ENCODE assay signal across 37 cellular contexts in genomic region chr7:121053219-121053618, GRCh38.
DNase-seq lines count a peak whose midpoint lies in the region; ATAC-seq, FAIRE-seq and TF ChIP-seq lines count a peak whose summit lies in the region.
"Had no signal": no experiment of that assay in that cellular context is flagged by ENCODE, and none has a peak within 500 bp of the region (broad histone marks: within the 10 kb centered on the region; RNA-seq: fewer than 3 reads in every experiment).

No MANE protein-coding gene starts in this region.

- H3K4me3 ChIP-seq in K562 = no peak overlapping the region
- no peak overlapping the region for H3K4me3 ChIP-seq in psoas muscle
- H3K4me3 ChIP-seq in gastrocnemius medialis = no peak overlapping the region
- H3K4me3 ChIP-seq: A549; BLaER1; BLaER1 treated with 17β-estradiol and CSF1 and Interleukin-3, amounts not matched to agents 10 nM and 100 nM had no signal

- intact Hi-C loops in K562 (cut with micrococcal nuclease) = no loop called here
- intact Hi-C loops in psoas muscle (cut with DNase I) = no loop called here
- intact Hi-C loops in gastrocnemius medialis (cut with DNase I; ENCODE audit: low total_unique reads) = loop anchor here (5.0 kb wide), 1 partner anchor 41 kb away; no protein-coding TSS in a partner anchor

- H3K36me3 ChIP-seq in K562 (ENCODE audit: control insufficient read depth, insufficient read depth, low read length) = peaks cover 85% of the 10 kb centered on the region
- H3K36me3 ChIP-seq in psoas muscle (ENCODE audit: insufficient read depth in 1 of 2, low read depth in 1 of 2) = no peaks in the 10 kb centered on the region
- H3K36me3 ChIP-seq in gastrocnemius medialis = no peaks in the 10 kb centered on the region
- H3K36me3 ChIP-seq: BE2C; BLaER1; BLaER1 treated with 17β-estradiol and CSF1 and Interleukin-3, amounts not matched to agents 10 nM and 100 nM had no signal

- BruUV-seq in K562 (replicated peaks; lab: Mats Ljungman, UMichigan) = no TSS peak

- H3K4me1 Mint-ChIP-seq in nephron progenitor cell = no peaks in the 10 kb centered on the region
- H3K4me1 Mint-ChIP-seq: B cell; CD4-positive, alpha-beta memory T cell; CD4-positive, CD25-positive, alpha-beta regulatory T cell; CD8-positive, alpha-beta memory T cell had no signal

- POLR2A ChIA-PET in K562 (lab: Yijun Ruan, JAX) = interaction anchor here (0.8 to 2.2 kb wide), 8 partner anchors 9 to 103 kb away, joined by 4 to 14 read pairs (median 5); partner anchors contain the start of gene ING3

- H3K79me2 ChIP-seq in K562 (ENCODE audit: control insufficient read depth, insufficient read depth, low read length) = peaks cover 84% of the 10 kb centered on the region

- WGBS in K562 (ENCODE audit: insufficient coverage, low coverage, missing lambda C conversion rate) = 83% methylated on average over 1 of the region's 1 CpG
- 28 to 42% (median 42%) methylated on average over 1 of the region's 1 CpG for WGBS in psoas muscle, 3 donors

- in situ Hi-C loops in K562 (cut with MboI) (no loop called here), gastrocnemius medialis (cut with MboI; ENCODE audit: low sequenced_read_pairs in 4 of 4) (no loop called here)

- ATAC-seq in K562 (no peak), psoas muscle (peak; percentile 40 to 54 (median 46)), gastrocnemius medialis (peak; percentile 71 to 89), GM18511 (IDR thresholded peaks at IDR 0.05; ENCODE audit: unreplicated experiment) (no peak)
- ATAC-seq: A549; CD8-positive, alpha-beta T cell had no signal

- H3K36me3 Mint-ChIP-seq in nephron progenitor cell (ENCODE audit: low read depth) = no peaks in the 10 kb centered on the region
- H3K36me3 Mint-ChIP-seq: CD4-positive, alpha-beta memory T cell; CD4-positive, CD25-positive, alpha-beta regulatory T cell; CD8-positive, alpha-beta memory T cell; CD8-positive, alpha-beta T cell had no signal

- no peak for FAIRE-seq in K562 (lab: Jason Lieb, UNC)
- FAIRE-seq: A204.1, A549, D721Med had no signal

- H3K27me3 ChIP-seq in K562 (ENCODE audit: control insufficient read depth in 2 of 2, insufficient read depth in 2 of 2, low read length in 2 of 2) = no peaks in the 10 kb centered on the region
- no peaks in the 10 kb centered on the region for H3K27me3 ChIP-seq in psoas muscle (ENCODE audit: insufficient read depth in 3 of 3, low read length in 2 of 3)
- no peaks in the 10 kb centered on the region for H3K27me3 ChIP-seq in gastrocnemius medialis
- H3K27me3 ChIP-seq: BE2C; BLaER1; BLaER1 treated with 17β-estradiol and CSF1 and Interleukin-3, amounts not matched to agents 10 nM and 100 nM had no signal

- TF ChIP-seq POLR2A in K562 (conservative IDR thresholded peaks at IDR 0.05) (no peak), gastrocnemius medialis (IDR thresholded peaks at IDR 0.05) (no peak)

- H3K4me1 ChIP-seq in K562 (replicated peaks in 1 of 2; ENCODE audit: control insufficient read depth in 2 of 2, insufficient read depth in 2 of 2, low read length in 2 of 2) = peaks cover 18 to 30% of the 10 kb centered on the region in 2 experiments; a peak in 4 of 5 replicates
- peaks cover 24% of the 10 kb centered on the region for H3K4me1 ChIP-seq in psoas muscle
- H3K4me1 ChIP-seq in gastrocnemius medialis = peaks cover 68 to 84% of the 10 kb centered on the region in 2 donors
- H3K4me1 ChIP-seq: A549; BE2C; BLaER1; BLaER1 treated with 17β-estradiol and CSF1 and Interleukin-3, amounts not matched to agents 10 nM and 100 nM had no signal

- TF ChIP-seq EP300 in K562 (IDR thresholded peaks at IDR 0.05; ENCODE audit: low read length) = no peak

- no peak overlapping the region for H3K27ac ChIP-seq in K562 (ENCODE audit: extremely low read depth, low read depth, low read length)
- H3K27ac ChIP-seq in psoas muscle = peak overlapping the region; percentile 23
- peak overlapping the region; percentile 80 to 86 (median 84) for H3K27ac ChIP-seq in gastrocnemius medialis
- H3K27ac ChIP-seq: 22Rv1; A549; BLaER1; BLaER1 treated with 17β-estradiol and CSF1 and Interleukin-3, amounts not matched to agents 10 nM and 100 nM; C4-2B had no signal

- H3K9me3 ChIP-seq in K562 (replicated peaks; ENCODE audit: control insufficient read depth, insufficient read depth, low read depth, low read length) = peaks cover 1% of the 10 kb centered on the region; the same call in 1 of the 2 replicates
- H3K9me3 ChIP-seq in psoas muscle = no peaks in the 10 kb centered on the region
- H3K9me3 ChIP-seq in gastrocnemius medialis = no peaks in the 10 kb centered on the region
- H3K9me3 ChIP-seq: A549, BE2C, BLaER1, Caco-2 had no signal

- H4K20me1 ChIP-seq in K562 (replicated peaks; ENCODE audit: control insufficient read depth, insufficient read depth, low read length) = no peaks in the 10 kb centered on the region
- H4K20me1 ChIP-seq: BLaER1; BLaER1 treated with 17β-estradiol and CSF1 and Interleukin-3, amounts not matched to agents 10 nM and 100 nM had no signal

- no peak overlapping the region for H3K9ac ChIP-seq in K562 (ENCODE audit: insufficient read depth in 1 of 2, low read depth in 2 of 2, low read length in 2 of 2)
- H3K9ac ChIP-seq: BLaER1; BLaER1 treated with 17β-estradiol and CSF1 and Interleukin-3, amounts not matched to agents 10 nM and 100 nM had no signal

- H3K4me3 Mint-ChIP-seq in nephron progenitor cell = no peak overlapping the region
- H3K4me3 Mint-ChIP-seq: B cell; CD14-positive monocyte; CD4-positive, alpha-beta memory T cell; CD4-positive, alpha-beta T cell; CD4-positive, CD25-positive, alpha-beta regulatory T cell; CD8-positive, alpha-beta memory T cell; CD8-positive, alpha-beta T cell had no signal

- peaks cover 4% of the 10 kb centered on the region for H3K27me3 Mint-ChIP-seq in nephron progenitor cell (ENCODE audit: low read depth, poor library complexity)
- H3K27me3 Mint-ChIP-seq: CD4-positive, alpha-beta T cell had no signal

- no peak for TF ChIP-seq CTCF in K562 (IDR thresholded peaks at IDR 0.05 in 2 of 3, conservative IDR thresholded peaks at IDR 0.05 in 1 of 3; ENCODE audit: insufficient read depth in 2 of 3, low read depth in 1 of 3, low read length in 3 of 3)
- no peak for TF ChIP-seq CTCF in nephron progenitor cell (IDR thresholded peaks at IDR 0.05)
- TF ChIP-seq CTCF in psoas muscle (IDR thresholded peaks at IDR 0.05) = no peak
- TF ChIP-seq CTCF in gastrocnemius medialis (IDR thresholded peaks at IDR 0.05 in 4 of 5, conservative IDR thresholded peaks at IDR 0.05 in 1 of 5) = no peak

- H2AFZ ChIP-seq in K562 (ENCODE audit: low read depth, low read length) = no peak overlapping the region

- CTCF ChIA-PET in K562 (lab: Yijun Ruan, JAX; ENCODE audit: low intra/inter-chr PET ratio) = no interaction called here

- no peaks in the 10 kb centered on the region for H3K9me3 Mint-ChIP-seq in nephron progenitor cell
- H3K9me3 Mint-ChIP-seq: CD4-positive, alpha-beta memory T cell; CD4-positive, alpha-beta T cell; CD8-positive, alpha-beta memory T cell; CD8-positive, alpha-beta T cell had no signal

- H3K9me1 ChIP-seq in K562 (ENCODE audit: control insufficient read depth, insufficient read depth, low read length) = no peaks in the 10 kb centered on the region

- H3K4me2 ChIP-seq in K562 (ENCODE audit: insufficient read depth, low read length) = no peak overlapping the region
- H3K4me2 ChIP-seq: A549; BLaER1; BLaER1 treated with 17β-estradiol and CSF1 and Interleukin-3, amounts not matched to agents 10 nM and 100 nM had no signal

- DNase-seq in K562 (ENCODE audit: extremely low read depth in 1 of 4, low spot score in 3 of 4) (peak in 1 of 4 experiments; percentile 8), nephron progenitor cell (no peak), psoas muscle (no peak), gastrocnemius medialis (no peak), iPS-NIHi7 (ENCODE audit: extremely low spot score) (no peak)
- no peak for DNase-seq in activated effector memory CD4-positive, alpha-beta T cell treated with anti-CD3 and anti-CD28 coated beads, Interleukin-2, amount 50 U/mL, for 16 hours
- no peak for DNase-seq in stimulated activated CD4-positive, alpha-beta T cell treated with anti-CD3 and anti-CD28 coated beads, Interleukin-15, amount 100 ng/mL, for 24 hours
- DNase-seq: 8988T; ACHN; AML-193; BE2C; C1 segment of cervical spinal cord; Caco-2; Calu3; CD4-positive, alpha-beta memory T cell; CD4-positive, alpha-beta T cell; CD4-positive, CD25-positive, alpha-beta regulatory T cell; CD8-positive, alpha-beta memory T cell; CD8-positive, alpha-beta T cell; COR-L47; DMS 273 treated with DMSO at 0.1 percent for 48 hours; DMS153; DMS53; DMS79; DMS79 treated with DMSO at 0.1 percent for 48 hours; DND-41; EL had no signal

- TF ChIP-seq RAD21 in K562 (CRISPR knock-in tag; conservative IDR thresholded peaks at IDR 0.05 in 1 of 2, IDR thresholded peaks at IDR 0.05 in 1 of 2) = no peak

- peak overlapping the region; percentile 40 for H3K27ac Mint-ChIP-seq in nephron progenitor cell
- H3K27ac Mint-ChIP-seq: B cell; CD14-positive monocyte; CD4-positive, alpha-beta memory T cell; CD4-positive, alpha-beta T cell; CD4-positive, CD25-positive, alpha-beta regulatory T cell; CD8-positive, alpha-beta memory T cell; CD8-positive, alpha-beta T cell had no signal

TF ChIP-seq in K562, 482 proteins besides CTCF, POLR2A, EP300 and RAD21:
- no peak for TF ChIP-seq ZNF57 (CRISPR knock-in tag; IDR thresholded peaks at IDR 0.05)
- peak; percentile 16 for TF ChIP-seq POLR2B (IDR thresholded peaks at IDR 0.05; ENCODE audit: low read depth, partially characterized antibody)
- TF ChIP-seq EP400 (IDR thresholded peaks at IDR 0.05) = 0 out of 2 replicates have a peak, but pooled peaks have one; percentile 20
- TF ChIP-seq MNT (conservative IDR thresholded peaks at IDR 0.05) = 0 out of 4 replicates have a peak, but pooled peaks of 1 of the 2 experiments have one; percentile 15
- peak; percentile 57 for TF ChIP-seq CEBPB (tag; IDR thresholded peaks at IDR 0.05)
- TF ChIP-seq ZNF408 (CRISPR knock-in tag; IDR thresholded peaks at IDR 0.05; ENCODE audit: low read depth) = no peak
- TF ChIP-seq SMAD3 (CRISPR knock-in tag; conservative IDR thresholded peaks at IDR 0.05) = no peak

Comparison
In these comparisons a context has a peak if more than half of its experiments do, and no peak if none do; other contexts are left out.
1. ATAC-seq: peak in psoas muscle (4 of 4) and gastrocnemius medialis (2 of 2); none in K562 (single experiment) and GM18511 (single experiment).